24 cellular contexts compared by ENCODE assay signal in genomic region chr11:111591187-111591960, GRCh38. TPM values are rescaled to one million over a fixed set of nuclear protein-coding genes. Genes with fewer than 3 reads are reported as not detected.
"Had no signal": no experiment of that assay in that cellular context is flagged by ENCODE, and none has a peak within 500 bp of the region (broad histone marks: within the 10 kb centered on the region; RNA-seq: fewer than 3 reads in every experiment).

No MANE protein-coding gene starts in this region.

- H3K36me3 ChIP-seq: brain microvascular endothelial cell, lower lobe of right lung, spleen, tibial nerve had no signal

- H3K4me1 ChIP-seq: lower lobe of right lung, neural progenitor cell, spleen had no signal

- H3K9me3 ChIP-seq: lower lobe of right lung, spleen, tibial nerve had no signal

- H3K9me3 Mint-ChIP-seq: activated B cell treated with CpG ODN at 0.5 μM for 24 hours; natural killer cell; T-helper 2 cell treated with Interferon-gamma antibody and Interleukin-4, amounts not matched to agents 5 μg/mL and 100 μg/mL, for 36 hours had no signal

- H3K4me2 ChIP-seq: neural progenitor cell had no signal

- H3K27ac Mint-ChIP-seq: activated B cell treated with CpG ODN at 0.5 μM for 24 hours; activated CD4-positive, alpha-beta T cell treated with anti-CD3 and anti-CD28 coated beads for 36 hours; activated CD8-positive, alpha-beta T cell treated with anti-CD3 and anti-CD28 coated beads, Interleukin-2, amount 10 ng/mL, durations not matched to agents 7 days and 5 days; activated naive CD8-positive, alpha-beta T cell; natural killer cell; neural progenitor cell; T-helper 2 cell treated with Interferon-gamma antibody and Interleukin-4, amounts not matched to agents 5 μg/mL and 100 μg/mL, for 36 hours had no signal

- FAIRE-seq: astrocyte, endothelial cell of umbilical vein had no signal

- H3K4me1 Mint-ChIP-seq: activated CD4-positive, alpha-beta T cell treated with anti-CD3 and anti-CD28 coated beads for 36 hours; natural killer cell; neural progenitor cell had no signal

- H3K4me3 ChIP-seq: lower lobe of right lung, neural progenitor cell, spleen, tibial nerve had no signal

- DNase-seq: activated B cell treated with CpG ODN at 0.5 μM for 24 hours; activated CD4-positive, alpha-beta T cell treated with anti-CD3 and anti-CD28 coated beads for 36 hours; activated CD8-positive, alpha-beta T cell treated with anti-CD3 and anti-CD28 coated beads, Interleukin-2, amount 10 ng/mL, durations not matched to agents 7 days and 5 days; activated effector memory CD4-positive, alpha-beta T cell treated with Interleukin-2 at 50 U/mL for 16 hours; activated naive CD4-positive, alpha-beta T cell treated with Interleukin-2 at 50 U/mL for 16 hours; brain microvascular endothelial cell; cortex of kidney; foreskin melanocyte; kidney glomerular epithelial cell; lower lobe of right lung; mesendoderm; natural killer cell; occipital lobe; right cardiac atrium; spleen; stimulated activated naive CD4-positive, alpha-beta T cell; T-helper 1 cell had no signal

- H3K36me3 Mint-ChIP-seq: activated naive CD8-positive, alpha-beta T cell; natural killer cell; neural progenitor cell had no signal

- H3K27me3 Mint-ChIP-seq: activated naive CD8-positive, alpha-beta T cell had no signal

- H2AFZ ChIP-seq: neural progenitor cell had no signal

- H3K27me3 ChIP-seq: brain microvascular endothelial cell, neural progenitor cell, spleen, tibial nerve had no signal

- H3K27ac ChIP-seq: brain microvascular endothelial cell, lower lobe of right lung, neural progenitor cell, spleen, tibial nerve had no signal

- ATAC-seq: activated CD4-positive, alpha-beta T cell treated with anti-CD3 and anti-CD28 coated beads for 36 hours; activated CD8-positive, alpha-beta T cell treated with anti-CD3 and anti-CD28 coated beads, Interleukin-2, amount 10 ng/mL, durations not matched to agents 7 days and 5 days; left lobe of liver; lower lobe of right lung; natural killer cell; right cardiac atrium had no signal

- H3K4me3 Mint-ChIP-seq: activated B cell treated with CpG ODN at 0.5 μM for 24 hours; activated CD4-positive, alpha-beta T cell treated with anti-CD3 and anti-CD28 coated beads for 36 hours; activated CD8-positive, alpha-beta T cell treated with anti-CD3 and anti-CD28 coated beads, Interleukin-2, amount 10 ng/mL, durations not matched to agents 7 days and 5 days; activated naive CD8-positive, alpha-beta T cell; natural killer cell; neural progenitor cell; T-helper 2 cell treated with Interferon-gamma antibody and Interleukin-4, amounts not matched to agents 5 μg/mL and 100 μg/mL, for 36 hours had no signal

- H3K9ac ChIP-seq: neural progenitor cell had no signal

RNA-seq across cellular contexts. Expression of gene LAYN, which starts 50.9 kb away (rescaled TPM):
- total RNA-seq: activated B cell treated with CpG ODN at 0.5 μM for 24 hours had no signal
